Comparison of ENCODE assay signal across 8 cellular contexts in genomic region chr4:7831330-7831729, GRCh38.
DNase-seq lines count a peak whose midpoint lies in the region; ATAC-seq, FAIRE-seq and TF ChIP-seq lines count a peak whose summit lies in the region.

No MANE protein-coding gene starts in this region.

- H3K4me3 ChIP-seq in MM.1S (ENCODE audit: low read length) (peak overlapping the region; percentile 29; the same call in 1 of the 2 replicates), GM12878 (no peak overlapping the region)

- H3K9me3 ChIP-seq in MM.1S (replicated peaks; ENCODE audit: insufficient read depth, low read length) = no peaks in the 10 kb centered on the region
- H3K9me3 ChIP-seq in GM12878 (replicated peaks; ENCODE audit: control insufficient read depth, insufficient read depth, low read length) = no peaks in the 10 kb centered on the region; the same call in 2 of the 3 replicates
- no peaks in the 10 kb centered on the region for H3K9me3 ChIP-seq in H9 (ENCODE audit: control insufficient read depth, low read depth, low read length)

- H3K27ac Mint-ChIP-seq in nephron progenitor cell (peak overlapping the region; percentile 90), H9 (0 out of 7 replicates have a peak overlapping the region, but pooled peaks of 1 of the 3 experiments have one; percentile 4)

- peak overlapping the region; percentile 28; the same call in 1 of the 2 replicates for H3K9ac ChIP-seq in MM.1S (ENCODE audit: low read length)
- H3K9ac ChIP-seq in GM12878 (ENCODE audit: control insufficient read depth, insufficient read depth, low read length) = no peak overlapping the region
- H3K9ac ChIP-seq in H9 (ENCODE audit: extremely low read depth, insufficient read length, low read length) = no peak overlapping the region

- H3K27ac ChIP-seq in MM.1S (ENCODE audit: low read length) (peak overlapping the region; percentile 61; the same call in 1 of the 2 replicates), GM12878 (ENCODE audit: control insufficient read depth, insufficient read depth) (no peak overlapping the region), H9 (ENCODE audit: insufficient read length, low read depth, low read length) (no peak overlapping the region)

- no peak overlapping the region for H2BK120ac ChIP-seq in H9 (ENCODE audit: low read depth, low read length, poor library complexity, severe bottlenecking)

- RAD21 ChIA-PET in GM12878 (lab: Charles Lee; ENCODE audit: unreplicated experiment) = no interaction called here

- no peak overlapping the region for H4K8ac ChIP-seq in H9 (replicated peaks; ENCODE audit: insufficient read length, low read depth, low read length)

- H3K23me2 ChIP-seq in H9 (ENCODE audit: insufficient read length, low read depth, low read length, poor library complexity, severe bottlenecking) = no peaks in the 10 kb centered on the region

- no peak overlapping the region for H3K4ac ChIP-seq in H9 (ENCODE audit: low read depth, low read length)

- H4K20me1 ChIP-seq in MM.1S (ENCODE audit: insufficient read depth, low read length) (no peaks in the 10 kb centered on the region), GM12878 (ENCODE audit: control insufficient read depth, insufficient read depth) (no peaks in the 10 kb centered on the region), H9 (ENCODE audit: control insufficient read depth, insufficient read depth, insufficient read length) (no peaks in the 10 kb centered on the region)

- no peak overlapping the region for H3T11ph ChIP-seq in H9 (ENCODE audit: low read length)

- SMC1A ChIA-PET in GM12878 (lab: Charles Lee; ENCODE audit: uncharacterized antibody, unreplicated experiment) = interaction anchor here (0.6 to 1.0 kb wide), 2 partner anchors 18 kb away, joined by 3 read pairs; no protein-coding TSS in a partner anchor

- H2BK20ac ChIP-seq in H9 (ENCODE audit: low read depth, low read length, poor library complexity, severe bottlenecking) = no peak overlapping the region

- H3F3A ChIP-seq in MM.1S (ENCODE audit: insufficient read depth, low read length) = peaks cover 19% of the 10 kb centered on the region

- 5% methylated on average over 7 of the region's 7 CpGs for WGBS in GM12878 (ENCODE audit: insufficient coverage, insufficient replicate concordance, low lambda C conversion rate, missing lambda C conversion rate)
- no CpG with 5 or more reads among the region's 7 CpGs for WGBS in H9 (ENCODE audit: extremely low coverage, insufficient read length, low lambda C conversion rate)

- in situ Hi-C loops in GM12878 (cut with MboI) = no loop called here

- no peak overlapping the region for H2BK5ac ChIP-seq in H9 (ENCODE audit: insufficient read length, low read length)

- TF ChIP-seq RAD21 in GM12878 (IDR thresholded peaks at IDR 0.05; ENCODE audit: insufficient read depth, low read depth, low read length) = no peak

- CTCF ChIA-PET in GM12878 (lab: Yijun Ruan, JAX) = interaction anchor here (0.5 to 1.4 kb wide), 3 partner anchors 10 to 278 kb away, joined by 3 read pairs; no protein-coding TSS in a partner anchor

- H2AFZ ChIP-seq in MM.1S (ENCODE audit: low read length) (peak overlapping the region; percentile 58), GM12878 (ENCODE audit: control insufficient read depth, low read depth, low read length) (no peak overlapping the region), H9 (ENCODE audit: low read length) (no peak overlapping the region)

- no peak for TF ChIP-seq CTCF in MM.1S (IDR thresholded peaks at IDR 0.05; ENCODE audit: low read length)
- no peak for TF ChIP-seq CTCF in GM12878 (IDR thresholded peaks at IDR 0.05 in 2 of 3, conservative IDR thresholded peaks at IDR 0.05 in 1 of 3; ENCODE audit: control insufficient read depth in 2 of 3, extremely low read depth in 1 of 3, insufficient read depth in 1 of 3, low read depth in 3 of 3, low read length in 3 of 3)
- TF ChIP-seq CTCF in nephron progenitor cell (IDR thresholded peaks at IDR 0.05) = no peak
- TF ChIP-seq CTCF in H9 (conservative IDR thresholded peaks at IDR 0.05) = no peak

- H2BK12ac ChIP-seq in H9 (ENCODE audit: insufficient read length, low read depth, low read length) = no peak overlapping the region

- H3K79me2 ChIP-seq in MM.1S (ENCODE audit: low read length) (no peaks in the 10 kb centered on the region), GM12878 (ENCODE audit: control insufficient read depth, insufficient read depth, low read length) (no peaks in the 10 kb centered on the region), H9 (ENCODE audit: insufficient read depth, low read length) (no peaks in the 10 kb centered on the region)

- H3K4me2 ChIP-seq in MM.1S (ENCODE audit: low read depth, low read length) = peak overlapping the region; percentile 72
- H3K4me2 ChIP-seq in GM12878 (ENCODE audit: control insufficient read depth, insufficient read depth) = no peak overlapping the region
- H3K4me2 ChIP-seq in H9 (ENCODE audit: insufficient read depth, insufficient read length, low read length) = no peak overlapping the region

- H2BK15ac ChIP-seq in H9 (ENCODE audit: low read depth, low read length) = no peak overlapping the region

- intact Hi-C loops in GM12878 (cut with micrococcal nuclease; ENCODE audit: unreplicated experiment) = no loop called here

- H3K27me3 Mint-ChIP-seq in nephron progenitor cell (ENCODE audit: low read depth, poor library complexity) (peaks cover 7% of the 10 kb centered on the region), H9 (ENCODE audit: low read depth) (no peaks in the 10 kb centered on the region)

- no peak for FAIRE-seq in GM12878 (lab: Jason Lieb, UNC)

- ATAC-seq in GM12878 (peak; percentile 42), HG03354 (IDR thresholded peaks at IDR 0.05; ENCODE audit: poor library complexity, severe bottlenecking, unreplicated experiment) (no peak), HG02981 (IDR thresholded peaks at IDR 0.05; ENCODE audit: unreplicated experiment) (no peak)

- no peaks in the 10 kb centered on the region for H3K79me1 ChIP-seq in H9 (ENCODE audit: insufficient read depth, low read depth, low read length, poor library complexity, severe bottlenecking)

- no peak overlapping the region for H4K91ac ChIP-seq in H9 (ENCODE audit: insufficient read length, low read depth, low read length)

- no peak for TF ChIP-seq POLR2A in GM12878 (IDR thresholded peaks at IDR 0.05; ENCODE audit: low read depth, low read length)

- no peak overlapping the region for H4K5ac ChIP-seq in H9 (ENCODE audit: insufficient read length, low read depth, low read length)

- H3K23ac ChIP-seq in H9 (ENCODE audit: insufficient read length, low read depth, low read length) = no peak overlapping the region

- no peak overlapping the region for H3K4me3 Mint-ChIP-seq in nephron progenitor cell
- H3K4me3 Mint-ChIP-seq in H9 = no peak overlapping the region

- no peak overlapping the region for H3K56ac ChIP-seq in H9 (ENCODE audit: insufficient read length, low read depth, low read length)

- H3K36me3 Mint-ChIP-seq in nephron progenitor cell (ENCODE audit: low read depth) (peaks cover 90% of the 10 kb centered on the region), H9 (ENCODE audit: insufficient read depth in 1 of 3, low read depth in 3 of 3) (peaks cover 16 to 31% (median 23%) of the 10 kb centered on the region in 3 experiments)

- peaks cover 36% of the 10 kb centered on the region for H3K4me1 ChIP-seq in MM.1S (ENCODE audit: low read length)
- H3K4me1 ChIP-seq in GM12878 (ENCODE audit: control insufficient read depth, insufficient read depth, low read length) = no peaks in the 10 kb centered on the region
- H3K4me1 ChIP-seq in H9 (ENCODE audit: insufficient read depth, low read length) = peaks cover 6% of the 10 kb centered on the region; the same call in 1 of the 2 replicates

- H3K4me1 Mint-ChIP-seq in nephron progenitor cell (peaks cover 64% of the 10 kb centered on the region), H9 (peaks cover 26 to 27% of the 10 kb centered on the region in 2 experiments)

- H3K14ac ChIP-seq in H9 (ENCODE audit: insufficient read depth, low read length) = no peak overlapping the region

- H3K27me3 ChIP-seq in MM.1S (replicated peaks; ENCODE audit: insufficient read depth, low read length) (peaks cover 24% of the 10 kb centered on the region), GM12878 (replicated peaks in 1 of 2; ENCODE audit: control insufficient read depth in 2 of 2, insufficient read depth in 2 of 2, low read length in 1 of 2) (no peaks in the 10 kb centered on the region), H9 (ENCODE audit: insufficient read depth, low read length) (no peaks in the 10 kb centered on the region)

- H2AK5ac ChIP-seq in H9 (ENCODE audit: insufficient read length, low read length) = no peak overlapping the region

- H3K36me3 ChIP-seq in MM.1S (replicated peaks; ENCODE audit: insufficient read depth, low read length) (no peaks in the 10 kb centered on the region), GM12878 (ENCODE audit: control insufficient read depth in 2 of 2, insufficient read depth in 2 of 2, low read length in 1 of 2) (no peaks in the 10 kb centered on the region)

- H3K9me2 ChIP-seq in MM.1S (replicated peaks; ENCODE audit: insufficient read depth, low read length) = no peaks in the 10 kb centered on the region

- POLR2A ChIA-PET in GM12878 (lab: Charles Lee) = interaction anchor here (0.7 kb wide), 1 partner anchor 1677 kb away, joined by 4 read pairs; no protein-coding TSS in a partner anchor

- DNase-seq in CMK (ENCODE audit: low read depth) (peak; percentile 77), MM.1S (peak; percentile 73), GM12878 (ENCODE audit: low read depth, low spot score) (no peak), nephron progenitor cell (no peak), H9 (no peak), occipital lobe (lab: John Stamatoyannopoulos, UW) (no peak)

- H3K9me3 Mint-ChIP-seq in nephron progenitor cell = peaks cover 37% of the 10 kb centered on the region
- H3K9me3 Mint-ChIP-seq in H9 = peaks cover 0 to 8% of the 10 kb centered on the region in 2 experiments; a peak in 2 of 5 replicates

- no TSS peak for BruUV-seq in GM12878 (replicated peaks; lab: Mats Ljungman, UMichigan)

- no peak overlapping the region for H3K18ac ChIP-seq in H9 (ENCODE audit: insufficient read length, low read depth, low read length)

- TF ChIP-seq EP300 in GM12878 (IDR thresholded peaks at IDR 0.05; ENCODE audit: borderline replicate concordance in 1 of 2, control insufficient read depth in 1 of 2, low read depth in 2 of 2, low read length in 2 of 2) = no peak

TF ChIP-seq in GM12878, 131 proteins besides CTCF, POLR2A, EP300 and RAD21 (continues in another document):
- peak; percentile 70 for TF ChIP-seq CREB1 (IDR thresholded peaks at IDR 0.05; ENCODE audit: low read depth)
- no peak for TF ChIP-seq PKNOX1 (IDR thresholded peaks at IDR 0.05)
- no peak for TF ChIP-seq WRNIP1 (IDR thresholded peaks at IDR 0.05; ENCODE audit: borderline replicate concordance, low read depth, low read length)
- peak; percentile 59 for TF ChIP-seq JUNB (IDR thresholded peaks at IDR 0.05)

Comparison
In these comparisons a context has a peak if more than half of its experiments do, and no peak if none do; other contexts are left out.
1. DNase-seq: peak in CMK (single experiment) and MM.1S (single experiment); none in GM12878 (single experiment), nephron progenitor cell (single experiment), H9 (single experiment) and occipital lobe (single experiment).